In the genomic region with DNA sequence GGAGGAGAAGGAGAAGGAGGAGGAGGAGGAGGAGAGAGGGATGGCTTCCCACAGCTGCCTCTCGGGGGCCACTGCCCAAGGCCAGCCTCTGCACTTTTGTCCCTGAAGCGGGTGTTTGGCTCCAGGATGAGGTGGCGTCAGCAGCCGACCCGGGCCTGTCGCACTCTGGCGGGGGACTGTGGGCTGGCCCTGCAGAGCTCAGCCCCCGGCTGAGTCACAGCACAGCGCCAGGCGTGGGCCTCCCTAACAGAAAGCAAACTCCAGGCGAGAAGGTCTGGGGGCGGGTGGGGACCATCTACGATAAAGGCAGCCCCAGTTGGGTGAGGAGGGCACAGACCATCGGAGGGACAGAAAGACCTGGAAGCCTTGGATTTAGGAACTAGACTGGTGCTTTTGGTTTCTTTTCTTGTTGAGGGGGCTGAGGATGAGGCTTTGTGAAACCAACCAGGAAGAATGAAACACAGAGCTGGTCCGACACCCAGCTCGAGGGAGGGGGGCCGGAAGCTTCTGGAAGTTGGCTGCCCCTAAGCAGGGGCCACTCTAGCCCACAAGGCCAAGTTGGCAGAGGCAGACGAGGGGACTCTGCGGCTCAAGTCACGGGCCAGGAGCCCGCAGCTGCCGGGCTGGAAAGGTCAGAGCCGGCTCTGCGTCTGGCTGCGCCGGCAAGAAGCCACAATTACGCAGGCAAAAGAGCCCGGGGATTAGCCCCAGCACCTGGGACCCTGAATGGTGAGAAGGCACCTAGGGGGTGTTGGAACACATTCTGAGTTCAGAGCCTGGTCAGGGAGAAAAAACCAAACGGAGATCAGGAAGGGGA, we compare ENCODE assay signal across 8 cellular contexts. TPM values are rescaled to one million over a fixed set of nuclear protein-coding genes. Genes with fewer than 3 reads are reported as not detected.
DNase-seq lines count a peak whose midpoint lies in the region; ATAC-seq and TF ChIP-seq lines count a peak whose summit lies in the region.

No MANE protein-coding gene starts in this region.

- in situ Hi-C loops in G401 (cut with HindIII; ENCODE audit: low sequenced_read_pairs), result no loop called here

- H3K27ac ChIP-seq in temporal lobe (ENCODE audit: low read depth, low read length), result peak overlapping the region; percentile 99

- peak overlapping the region; percentile 97 for H3K4me3 Mint-ChIP-seq in activated naive CD4-positive, alpha-beta T cell treated with anti-CD3 and anti-CD28 coated beads, Interleukin-2, amount 50 U/mL, for 24 hours
- peak overlapping the region; percentile 65 for H3K4me3 Mint-ChIP-seq in glutamatergic neuron (ENCODE audit: unreplicated experiment)

- peaks cover 3% of the 10 kb centered on the region for H3K36me3 Mint-ChIP-seq in activated naive CD4-positive, alpha-beta T cell treated with anti-CD3 and anti-CD28 coated beads, Interleukin-2, amount 50 U/mL, for 24 hours
- no peaks in the 10 kb centered on the region for H3K36me3 Mint-ChIP-seq in glutamatergic neuron (ENCODE audit: unreplicated experiment)

- no peaks in the 10 kb centered on the region for H3K27me3 Mint-ChIP-seq in activated naive CD4-positive, alpha-beta T cell treated with anti-CD3 and anti-CD28 coated beads, Interleukin-2, amount 50 U/mL, for 24 hours
- H3K27me3 Mint-ChIP-seq in glutamatergic neuron (ENCODE audit: unreplicated experiment), result peaks cover 13% of the 10 kb centered on the region

- H3K27ac Mint-ChIP-seq in activated naive CD4-positive, alpha-beta T cell treated with anti-CD3 and anti-CD28 coated beads, Interleukin-2, amount 50 U/mL, for 24 hours, result peak overlapping the region; percentile 99
- peak overlapping the region; percentile 97 for H3K27ac Mint-ChIP-seq in glutamatergic neuron (ENCODE audit: unreplicated experiment)

- ATAC-seq in HG03045 (IDR thresholded peaks at IDR 0.05; ENCODE audit: unreplicated experiment), result peak; percentile 51

- H3K4me1 Mint-ChIP-seq in activated naive CD4-positive, alpha-beta T cell treated with anti-CD3 and anti-CD28 coated beads, Interleukin-2, amount 50 U/mL, for 24 hours, result peaks cover 44% of the 10 kb centered on the region
- H3K4me1 Mint-ChIP-seq in glutamatergic neuron (ENCODE audit: low read depth, unreplicated experiment), result peaks cover 18% of the 10 kb centered on the region

- H3K9me3 Mint-ChIP-seq in activated naive CD4-positive, alpha-beta T cell treated with anti-CD3 and anti-CD28 coated beads, Interleukin-2, amount 50 U/mL, for 24 hours, result no peaks in the 10 kb centered on the region
- H3K9me3 Mint-ChIP-seq in glutamatergic neuron (ENCODE audit: unreplicated experiment), result peaks cover 4% of the 10 kb centered on the region

- DNase-seq in G401 (ENCODE audit: low spot score), result peak; percentile 48
- DNase-seq in SK-N-DZ (ENCODE audit: low spot score), result peak; percentile 72
- peak; percentile 65 for DNase-seq in glutamatergic neuron
- peak; percentile 71 for DNase-seq in occipital lobe (lab: John Stamatoyannopoulos, UW)
- no peak for DNase-seq in NCI-H1105 (lab: John Stamatoyannopoulos, UW)

- TF ChIP-seq CTCF in glutamatergic neuron (IDR thresholded peaks at IDR 0.05; ENCODE audit: partially characterized antibody, unreplicated experiment), result no peak

RNA-seq across cellular contexts. Expression of a gene that starts 18.2 kb away (rescaled TPM):
- 539 and 749 TPM in 2 replicates for total RNA-seq in G401 (2014; rRNA removed; shearing (Covaris generic))
- polyA plus RNA-seq in SK-N-DZ (2014; cell fraction: cytosol; rRNA removed), result 531 and 764 TPM in 2 replicates
- polyA plus RNA-seq in SK-N-DZ (2014; cell fraction: nucleus; rRNA removed), result 542 and 583 TPM in 2 replicates
- total RNA-seq in glutamatergic neuron (ENCODE audit: unreplicated experiment) (137 TPM), occipital lobe (72.2 TPM), temporal lobe (58.0 TPM)

RNA-seq across cellular contexts. Expression of a gene that starts 23.3 kb away (rescaled TPM):
- total RNA-seq in G401 (2014; rRNA removed; shearing (Covaris generic)), result 263 and 286 TPM in 2 replicates
- 80.4 and 92.1 TPM in 2 replicates for polyA plus RNA-seq in SK-N-DZ (2014; cell fraction: cytosol; rRNA removed)
- polyA plus RNA-seq in SK-N-DZ (2014; cell fraction: nucleus; rRNA removed), result 28.1 and 57.8 TPM in 2 replicates
- total RNA-seq in glutamatergic neuron (ENCODE audit: unreplicated experiment) (341 TPM), occipital lobe (70.7 TPM), temporal lobe (46.0 TPM)

RNA-seq across cellular contexts. Expression of a gene that starts 30.5 kb away (rescaled TPM):
- 0.37 and 0.47 TPM in 2 replicates for total RNA-seq in G401 (2014; rRNA removed; shearing (Covaris generic))
- 0.29 TPM in 1 of 2 replicates, not detected in the other for polyA plus RNA-seq in SK-N-DZ (2014; cell fraction: cytosol; rRNA removed)
- polyA plus RNA-seq in SK-N-DZ (2014; cell fraction: nucleus; rRNA removed), result 0.04 and 1.1 TPM in 2 replicates
- total RNA-seq in glutamatergic neuron (ENCODE audit: unreplicated experiment) (23.6 TPM), occipital lobe (0.47 TPM), temporal lobe (0.49 TPM)

RNA-seq across cellular contexts. Expression of a gene that starts 35.7 kb away (rescaled TPM):
- total RNA-seq in G401 (2014; rRNA removed; shearing (Covaris generic)), result 6.5 and 14.1 TPM in 2 replicates
- 0.05 and 0.13 TPM in 2 replicates for polyA plus RNA-seq in SK-N-DZ (2014; cell fraction: cytosol; rRNA removed)
- not detected in 2 replicates for polyA plus RNA-seq in SK-N-DZ (2014; cell fraction: nucleus; rRNA removed)
- total RNA-seq in glutamatergic neuron (ENCODE audit: unreplicated experiment) (25.6 TPM), occipital lobe (14.2 TPM), temporal lobe (15.5 TPM)

Comparison
In these comparisons a context has a peak if more than half of its experiments do, and no peak if none do; other contexts are left out.
1. RNA of a gene that starts 30.5 kb away (total RNA-seq): 23.6 TPM in glutamatergic neuron (single experiment); 0.49 TPM in temporal lobe (single experiment), 0.37 to 0.47 TPM in G401 and 0.47 TPM in occipital lobe (single experiment); every median in the first group is over 10 times any median in the second.